8 cellular contexts compared by ENCODE assay signal in the genomic region with DNA sequence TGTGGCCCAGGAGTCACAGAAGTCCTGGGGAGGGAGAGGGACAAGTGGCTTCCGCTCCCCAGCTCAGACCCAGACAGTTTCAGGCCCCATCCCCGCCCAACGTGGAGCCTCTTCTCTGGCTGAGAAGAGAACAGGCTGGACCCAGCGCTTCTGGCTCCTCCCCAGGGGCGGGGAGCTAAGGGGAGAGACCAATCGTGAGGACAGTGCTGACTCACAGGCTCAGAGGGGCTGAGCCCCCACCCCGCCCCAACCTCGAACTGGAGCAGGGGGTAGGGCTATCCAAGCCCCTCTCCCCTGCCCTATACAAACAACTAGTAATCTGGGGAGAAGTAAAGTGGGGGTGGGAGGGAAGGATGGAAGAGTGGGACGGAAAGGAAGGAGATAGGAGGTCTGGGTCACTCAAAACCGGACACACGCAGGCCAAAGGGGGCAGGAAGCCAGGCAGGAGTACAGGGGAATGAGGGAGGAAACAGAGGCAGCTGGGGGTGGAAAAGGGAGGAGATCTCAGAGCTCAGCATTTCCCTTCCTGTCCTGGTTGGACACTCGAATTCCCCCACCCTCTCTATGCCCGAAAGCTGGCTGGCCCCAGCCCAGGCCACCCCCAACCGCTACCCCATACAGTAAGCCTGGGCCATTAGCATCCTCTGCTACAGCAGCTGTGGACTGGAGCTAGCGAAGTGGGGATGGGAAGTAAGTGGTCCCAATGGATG.
A peak's percentile ranks its signal among the peaks of the same experiment; 100 is the strongest.
DNase-seq lines count a peak whose midpoint lies in the region; ATAC-seq and TF ChIP-seq lines count a peak whose summit lies in the region.

A gene with protein sequence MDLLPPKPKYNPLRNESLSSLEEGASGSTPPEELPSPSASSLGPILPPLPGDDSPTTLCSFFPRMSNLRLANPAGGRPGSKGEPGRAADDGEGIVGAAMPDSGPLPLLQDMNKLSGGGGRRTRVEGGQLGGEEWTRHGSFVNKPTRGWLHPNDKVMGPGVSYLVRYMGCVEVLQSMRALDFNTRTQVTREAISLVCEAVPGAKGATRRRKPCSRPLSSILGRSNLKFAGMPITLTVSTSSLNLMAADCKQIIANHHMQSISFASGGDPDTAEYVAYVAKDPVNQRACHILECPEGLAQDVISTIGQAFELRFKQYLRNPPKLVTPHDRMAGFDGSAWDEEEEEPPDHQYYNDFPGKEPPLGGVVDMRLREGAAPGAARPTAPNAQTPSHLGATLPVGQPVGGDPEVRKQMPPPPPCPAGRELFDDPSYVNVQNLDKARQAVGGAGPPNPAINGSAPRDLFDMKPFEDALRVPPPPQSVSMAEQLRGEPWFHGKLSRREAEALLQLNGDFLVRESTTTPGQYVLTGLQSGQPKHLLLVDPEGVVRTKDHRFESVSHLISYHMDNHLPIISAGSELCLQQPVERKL (minus strand): TSS at position 117 of the 710 bp plus-strand sequence. CDS start 221 bp downstream, outside the sequence.

- H3K9ac ChIP-seq in OCI-LY1 (ENCODE audit: low read length) (peak within 1 kb of the TSS; percentile 53), adipocyte (ENCODE audit: low read length) (peak within 1 kb of the TSS; percentile 97)

- H3K27ac ChIP-seq in OCI-LY1 (ENCODE audit: low read depth, low read length, poor library complexity, severe bottlenecking) (peak within 1 kb of the TSS; percentile 69), neutrophil (peak within 1 kb of the TSS; percentile 69)

- H3K27me3 ChIP-seq in OCI-LY1 (ENCODE audit: insufficient read depth, low read length) = no peaks in the 10 kb centered on the region
- no peaks in the 10 kb centered on the region for H3K27me3 ChIP-seq in adipocyte (replicated peaks; ENCODE audit: control insufficient read depth, insufficient read depth, low read length)
- H3K27me3 ChIP-seq in neutrophil = no peaks in the 10 kb centered on the region

- H3K4me1 ChIP-seq in OCI-LY1 (ENCODE audit: insufficient read depth, low read length, severe bottlenecking) (peaks cover 35% of the 10 kb centered on the region), adipocyte (ENCODE audit: control insufficient read depth, insufficient read depth, low read length) (peaks cover 57% of the 10 kb centered on the region), neutrophil (ENCODE audit: control insufficient read depth in 1 of 2, insufficient read depth in 1 of 2, low read depth in 1 of 2, low read length in 1 of 2) (peaks cover 50 to 51% of the 10 kb centered on the region in 2 experiments)

- H3F3A ChIP-seq in OCI-LY1 (ENCODE audit: insufficient read depth, low read length) = no peaks in the 10 kb centered on the region

- H3K9me3 ChIP-seq in OCI-LY1 (ENCODE audit: low read length) (no peaks in the 10 kb centered on the region), adipocyte (ENCODE audit: control insufficient read depth, low read length) (no peaks in the 10 kb centered on the region), neutrophil (no peaks in the 10 kb centered on the region)

- H3K79me2 ChIP-seq in OCI-LY1 (ENCODE audit: insufficient read depth, low read length) = peaks cover 9% of the 10 kb centered on the region

- intact Hi-C loops in head of caudate nucleus (cut with DNase I) = no loop called here

- H4K20me1 ChIP-seq in OCI-LY1 (ENCODE audit: insufficient read depth, low read length) = no peaks in the 10 kb centered on the region

- no peak within 1 kb of the TSS for H2AFZ ChIP-seq in OCI-LY1 (ENCODE audit: low read length)

- no peak for ATAC-seq in GM19328 (IDR thresholded peaks at IDR 0.05; ENCODE audit: unreplicated experiment)

- peak; percentile 87 for DNase-seq in AG09319 (ENCODE audit: extremely low read depth, low read depth)
- DNase-seq in GM19240 (ENCODE audit: insufficient read length, low spot score) = peak; percentile 37
- peak; percentile 98 for DNase-seq in adipocyte (ENCODE audit: low read depth)
- DNase-seq in head of caudate nucleus = peak; percentile 59 to 95 (median 86)
- DNase-seq in NCI-H2107 treated with DMSO at 0.1 percent for 48 hours (lab: John Stamatoyannopoulos, UW; ENCODE audit: unreplicated experiment) = no peak

- H3K36me3 ChIP-seq in OCI-LY1 (ENCODE audit: insufficient read depth, low read length) (peaks cover 33% of the 10 kb centered on the region), adipocyte (ENCODE audit: control insufficient read depth, insufficient read depth, low read length, severe bottlenecking) (peaks cover 27% of the 10 kb centered on the region), neutrophil (peaks cover 35% of the 10 kb centered on the region)

- H3K9me2 ChIP-seq in OCI-LY1 (ENCODE audit: low read depth, low read length) = no peaks in the 10 kb centered on the region

- H3K4me3 ChIP-seq in OCI-LY1 (ENCODE audit: low read depth, low read length, poor library complexity, severe bottlenecking) (peak within 1 kb of the TSS; percentile 52), adipocyte (ENCODE audit: low read length) (peak within 1 kb of the TSS; percentile 92), neutrophil (ENCODE audit: low read depth in 1 of 2, low read length in 1 of 2) (no peak within 1 kb of the TSS)

- TF ChIP-seq CTCF in AG09319 (IDR thresholded peaks at IDR 0.05; ENCODE audit: low read depth, low read length) (no peak), OCI-LY1 (IDR thresholded peaks at IDR 0.05; ENCODE audit: low read length) (no peak), neutrophil (IDR thresholded peaks at IDR 0.05) (no peak)

- peak within 1 kb of the TSS; percentile 71 for H3K4me2 ChIP-seq in OCI-LY1 (ENCODE audit: low read length)

Comparison
In these comparisons a context has a peak if more than half of its experiments do, and no peak if none do; other contexts are left out.
1. H3K4me3 ChIP-seq: peak in OCI-LY1 (single experiment) and adipocyte (single experiment); none in neutrophil (0 of 2).